ENCODE assay signal across 8 cellular contexts in the genomic region with DNA sequence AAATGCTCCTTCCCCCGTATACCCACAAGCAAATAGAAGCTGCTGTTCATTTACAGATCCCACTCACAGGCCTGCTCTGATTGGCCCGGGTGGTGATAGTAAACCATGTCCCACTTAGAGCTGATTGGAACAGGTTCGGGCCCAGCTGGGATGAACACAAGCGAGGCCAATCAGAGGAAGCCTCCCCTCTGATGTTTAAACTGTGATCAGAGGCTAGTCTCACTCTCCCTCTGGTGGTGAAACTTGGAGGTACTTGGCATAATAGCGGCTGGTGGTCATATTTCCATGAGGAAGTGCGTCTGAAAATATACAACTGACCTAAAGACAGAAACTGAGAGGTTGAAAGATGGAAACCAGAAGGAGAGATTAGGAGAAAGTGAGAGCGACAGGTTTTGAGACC. TPM values are rescaled to one million over a fixed set of nuclear protein-coding genes. Genes with fewer than 3 reads are reported as not detected.
DNase-seq lines count a peak whose midpoint lies in the region; ATAC-seq and TF ChIP-seq lines count a peak whose summit lies in the region.

No MANE protein-coding gene starts in this region.

- no peak overlapping the region for H3K4me2 ChIP-seq in mesendoderm (ENCODE audit: low read length)

- peaks cover 8 to 9% of the 10 kb centered on the region in 2 donors for H3K27me3 Mint-ChIP-seq in CD4-positive, alpha-beta memory T cell
- H3K27me3 Mint-ChIP-seq in activated naive CD8-positive, alpha-beta T cell treated with anti-CD3 and anti-CD28 coated beads, Interleukin-2, amount 50 U/mL, for 24 hours, result peaks cover 16% of the 10 kb centered on the region

- no peak overlapping the region for H4K5ac ChIP-seq in mesendoderm (ENCODE audit: low read length)

- H3K18ac ChIP-seq in mesendoderm (ENCODE audit: low read length), result no peak overlapping the region

- POLR2A ChIA-PET in CD4-positive, alpha-beta memory T cell (lab: Charles Lee; ENCODE audit: partially characterized antibody), result no interaction called here

- H3K9me3 Mint-ChIP-seq in CD4-positive, alpha-beta memory T cell, result no peaks in the 10 kb centered on the region
- H3K9me3 Mint-ChIP-seq in activated naive CD8-positive, alpha-beta T cell treated with anti-CD3 and anti-CD28 coated beads, Interleukin-2, amount 50 U/mL, for 24 hours, result no peaks in the 10 kb centered on the region

- no peak overlapping the region for H2BK15ac ChIP-seq in mesendoderm (replicated peaks; ENCODE audit: low read depth)

- no peaks in the 10 kb centered on the region for H3K79me1 ChIP-seq in mesendoderm (ENCODE audit: low read length)

- H3K27ac Mint-ChIP-seq in CD4-positive, alpha-beta memory T cell, result no peak overlapping the region
- no peak overlapping the region for H3K27ac Mint-ChIP-seq in activated naive CD8-positive, alpha-beta T cell treated with anti-CD3 and anti-CD28 coated beads, Interleukin-2, amount 50 U/mL, for 24 hours

- DNase-seq in CD4-positive, alpha-beta memory T cell, result peak in 4 of 5 donors; percentile 3 to 33 (median 16)
- DNase-seq in NCI-H460 (ENCODE audit: extremely low read depth, low read depth), result peak; percentile 42
- peak; percentile 27 for DNase-seq in activated naive CD8-positive, alpha-beta T cell treated with anti-CD3 and anti-CD28 coated beads, Interleukin-2, amount 50 U/mL, for 24 hours
- DNase-seq in mesendoderm, result peak; percentile 86
- DNase-seq in omental fat pad (ENCODE audit: low spot score), result no peak

- H3K56ac ChIP-seq in mesendoderm (ENCODE audit: low read length), result no peak overlapping the region

- H3K36me3 Mint-ChIP-seq in CD4-positive, alpha-beta memory T cell, result no peaks in the 10 kb centered on the region
- H3K36me3 Mint-ChIP-seq in activated naive CD8-positive, alpha-beta T cell treated with anti-CD3 and anti-CD28 coated beads, Interleukin-2, amount 50 U/mL, for 24 hours (ENCODE audit: low read depth), result no peaks in the 10 kb centered on the region

- H3K4me3 Mint-ChIP-seq in CD4-positive, alpha-beta memory T cell, result no peak overlapping the region
- H3K4me3 Mint-ChIP-seq in activated naive CD8-positive, alpha-beta T cell treated with anti-CD3 and anti-CD28 coated beads, Interleukin-2, amount 50 U/mL, for 24 hours, result no peak overlapping the region

- no peaks in the 10 kb centered on the region for H3K36me3 ChIP-seq in CD4-positive, alpha-beta memory T cell (ENCODE audit: insufficient read depth, low read length)
- no peaks in the 10 kb centered on the region for H3K36me3 ChIP-seq in mesendoderm (ENCODE audit: control insufficient read depth, insufficient read depth, low read length)

- no peaks in the 10 kb centered on the region for H3K9me3 ChIP-seq in CD4-positive, alpha-beta memory T cell (ENCODE audit: control insufficient read depth in 1 of 2, low read length in 2 of 2)

- CTCF ChIA-PET in CD4-positive, alpha-beta memory T cell (lab: Charles Lee; ENCODE audit: partially characterized antibody), result interaction anchor here (0.9 to 2.8 kb wide), 7 partner anchors 9 to 102 kb away, joined by 3 to 16 read pairs (median 3); no protein-coding TSS in a partner anchor

- no peak overlapping the region for H2BK120ac ChIP-seq in mesendoderm (ENCODE audit: low read depth, low read length)

- no peaks in the 10 kb centered on the region for H3K79me2 ChIP-seq in mesendoderm (ENCODE audit: control insufficient read depth, insufficient read depth, low read length)

- H3K4me3 ChIP-seq in CD4-positive, alpha-beta memory T cell (ENCODE audit: low read length in 2 of 2), result no peak overlapping the region
- no peak overlapping the region for H3K4me3 ChIP-seq in mesendoderm (ENCODE audit: low read length)

- H3K27me3 ChIP-seq in CD4-positive, alpha-beta memory T cell (ENCODE audit: insufficient read depth, low read length), result no peaks in the 10 kb centered on the region
- H3K27me3 ChIP-seq in mesendoderm (ENCODE audit: insufficient read depth, low read length, poor library complexity), result no peaks in the 10 kb centered on the region

- no peak overlapping the region for H3K27ac ChIP-seq in CD4-positive, alpha-beta memory T cell (ENCODE audit: low read depth, low read length)
- no peak overlapping the region for H3K27ac ChIP-seq in mesendoderm (ENCODE audit: low read depth, low read length)

- no peak overlapping the region for H3K9ac ChIP-seq in mesendoderm (ENCODE audit: low read length)

- intact Hi-C loops in CD4-positive, alpha-beta memory T cell (cut with micrococcal nuclease), result loop anchor here (2.0 kb wide), 1 partner anchor 53 kb away; no protein-coding TSS in a partner anchor

- H2BK5ac ChIP-seq in mesendoderm (ENCODE audit: low read length), result no peak overlapping the region

- peaks cover 0 to 4% (median 0%) of the 10 kb centered on the region in 4 donors for H3K4me1 Mint-ChIP-seq in CD4-positive, alpha-beta memory T cell
- H3K4me1 Mint-ChIP-seq in activated naive CD8-positive, alpha-beta T cell treated with anti-CD3 and anti-CD28 coated beads, Interleukin-2, amount 50 U/mL, for 24 hours, result no peaks in the 10 kb centered on the region

- H2AK5ac ChIP-seq in mesendoderm (ENCODE audit: low read length), result no peak overlapping the region

- WGBS in mesendoderm (ENCODE audit: extremely low coverage, insufficient coverage, low lambda C conversion rate), result no CpG with 5 or more reads among the region's 7 CpGs

- ATAC-seq in GM18517 (IDR thresholded peaks at IDR 0.05; ENCODE audit: unreplicated experiment) (peak; percentile 92), HG02852 (IDR thresholded peaks at IDR 0.05; ENCODE audit: unreplicated experiment) (peak; percentile 87), HG02970 (IDR thresholded peaks at IDR 0.05; ENCODE audit: low FRiP score, unreplicated experiment) (no peak), omental fat pad (ENCODE audit: low FRiP score) (no peak)
- ATAC-seq in activated naive CD8-positive, alpha-beta T cell treated with anti-CD3 and anti-CD28 coated beads, Interleukin-2, amount 50 U/mL, for 24 hours, result peak; percentile 75

- no peak for TF ChIP-seq CTCF in omental fat pad (IDR thresholded peaks at IDR 0.05)

- no peak overlapping the region for H3K4ac ChIP-seq in mesendoderm (ENCODE audit: low read depth, low read length)

- H4K8ac ChIP-seq in mesendoderm (ENCODE audit: low read depth, low read length), result no peak overlapping the region

- no peaks in the 10 kb centered on the region for H3K4me1 ChIP-seq in CD4-positive, alpha-beta memory T cell (ENCODE audit: insufficient read depth, low read length)
- H3K4me1 ChIP-seq in mesendoderm (ENCODE audit: control insufficient read depth, low read depth, low read length), result no peaks in the 10 kb centered on the region

- no peak overlapping the region for H3K23ac ChIP-seq in mesendoderm (ENCODE audit: low read length)

RNA-seq across cellular contexts. Expression of a gene that starts 51.5 kb away (rescaled TPM):
- total RNA-seq in CD4-positive, alpha-beta memory T cell, result not detected
- not detected for polyA plus RNA-seq in CD4-positive, alpha-beta memory T cell
- total RNA-seq in NCI-H460 (2014; rRNA removed; shearing (Covaris generic)), result 0.02 TPM in 1 of 2 replicates, not detected in the other
- not detected in 2 replicates for polyA plus RNA-seq in NCI-H460 (2014; cell fraction: nucleus; rRNA removed)
- 0.03 TPM for polyA plus RNA-seq in mesendoderm (2013, experiment 1 of 2)
- 0.01 TPM for polyA plus RNA-seq in mesendoderm (2013, experiment 2 of 2)
- 1 to 10 TPM in 3 of 4 donors, under 1 TPM in 1; 0.65 to 2.7 (median 1.3) TPM for total RNA-seq in omental fat pad

Comparison
In these comparisons a context has a peak if more than half of its experiments do, and no peak if none do; other contexts are left out.
1. ATAC-seq: peak in GM18517 (single experiment), HG02852 (single experiment) and activated naive CD8-positive, alpha-beta T cell treated with anti-CD3 and anti-CD28 coated beads, Interleukin-2, amount 50 U/mL, for 24 hours (single experiment); none in HG02970 (single experiment) and omental fat pad (single experiment).